38 cellular contexts compared by ENCODE assay signal in the genomic region with DNA sequence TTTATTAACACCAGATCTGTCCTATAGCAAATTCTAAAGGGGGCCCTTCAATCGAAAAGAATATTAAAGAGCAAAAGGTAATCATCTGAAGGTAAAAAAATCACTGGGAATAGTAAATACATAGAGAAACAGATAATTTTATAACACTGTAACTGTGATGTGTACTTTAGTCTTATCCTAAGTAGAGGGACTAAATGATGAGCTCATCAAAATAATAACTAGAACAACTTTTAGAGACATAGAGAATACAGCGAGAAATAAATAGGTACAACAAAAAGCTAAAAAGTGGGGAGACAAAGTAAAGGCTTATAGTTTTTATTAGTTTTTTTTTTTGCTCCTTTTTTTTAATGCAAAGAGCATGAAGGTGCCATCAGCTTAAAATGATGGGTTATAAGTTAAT. TPM values are rescaled to one million over a fixed set of nuclear protein-coding genes. Genes with fewer than 3 reads are reported as not detected.
"Had no signal": no experiment of that assay in that cellular context is flagged by ENCODE, and none has a peak within 500 bp of the region (broad histone marks: within the 10 kb centered on the region; RNA-seq: fewer than 3 reads in every experiment).

No MANE protein-coding gene starts in this region.

- H3K36me3 ChIP-seq: adrenal gland, brain microvascular endothelial cell, breast epithelium had no signal

- H3K27ac ChIP-seq: adrenal gland, body of pancreas, brain microvascular endothelial cell, breast epithelium, VCaP had no signal

- H3K4me3 ChIP-seq: adrenal gland, body of pancreas, breast epithelium had no signal

- FAIRE-seq: TTC549 had no signal

- H3K9me3 ChIP-seq: adrenal gland, body of pancreas, breast epithelium had no signal

- DNase-seq: activated B cell treated with CpG ODN at 0.5 μM for 24 hours; activated CD4-positive, alpha-beta memory T cell treated with anti-CD3 and anti-CD28 coated beads for 36 hours; activated CD4-positive, alpha-beta T cell treated with anti-CD3 and anti-CD28 coated beads for 4 hours; activated CD4-positive, alpha-beta T cell treated with anti-CD3 and anti-CD28 coated beads, Interleukin-2, amount 10 ng/mL, durations not matched to agents 24 days and 14 days; activated CD4-positive, alpha-beta T cell treated with anti-CD3 and anti-CD28 coated beads, Interleukin-2, amount 50 U/mL, for 1 hour; activated CD4-positive, alpha-beta T cell treated with anti-CD3 and anti-CD28 coated beads, Interleukin-2, amount 50 U/mL, for 4 hours; activated CD4-positive, CD25-positive, alpha-beta regulatory T cell treated with anti-CD3 and anti-CD28 coated beads, Interleukin-2, amount 50 U/mL, for 72 hours; activated CD8-positive, alpha-beta memory T cell treated with anti-CD3 and anti-CD28 coated beads, Interleukin-2, amount 50 U/mL, for 4 hours; activated CD8-positive, alpha-beta T cell treated with anti-CD3 and anti-CD28 coated beads for 36 hours; activated effector memory CD4-positive, alpha-beta T cell treated with anti-CD3 and anti-CD28 coated beads, Interleukin-2, amount 50 U/mL, for 16 hours; activated gamma-delta T cell treated with Interleukin-2 at 50 U/mL for 16 hours; activated naive CD4-positive, alpha-beta T cell; activated naive CD4-positive, alpha-beta T cell treated with anti-CD3 and anti-CD28 coated beads for 36 hours; activated naive CD4-positive, alpha-beta T cell treated with anti-CD3 and anti-CD28 coated beads, Interleukin-2, amount 50 U/mL, for 16 hours; activated naive CD8-positive, alpha-beta T cell treated with anti-CD3 and anti-CD28 coated beads for 36 hours; activated T-cell treated with anti-CD3 and anti-CD28 coated beads for 4 hours; activated T-cell treated with anti-CD3 and anti-CD28 coated beads, Interleukin-2, amount 50 U/mL, for 1 hour; activated T-cell treated with anti-CD3 and anti-CD28 coated beads, Interleukin-2, amount 50 U/mL, for 4 hours; activated T-cell treated with anti-CD3 and anti-CD28 coated beads, Interleukin-2, amount 50 U/mL, for 72 hours; adrenal gland; amniotic stem cell; aorta; body of pancreas; brain microvascular endothelial cell; central memory CD4-positive, alpha-beta T cell; T-helper 17 cell; T-helper 9 cell had no signal

- ATAC-seq: activated CD8-positive, alpha-beta T cell treated with anti-CD3 and anti-CD28 coated beads for 36 hours; activated naive CD4-positive, alpha-beta T cell treated with anti-CD3 and anti-CD28 coated beads, Interleukin-2, amount 50 U/mL, for 72 hours; activated T-cell treated with anti-CD3 and anti-CD28 coated beads, Interleukin-2, amount 50 U/mL, for 4 hours; activated T-cell treated with anti-CD3 and anti-CD28 coated beads, Interleukin-2, amount 50 U/mL, for 72 hours; activated T-helper 17 cell treated with anti-CD3 and anti-CD28 coated beads, Interleukin-2, amount 50 U/mL, for 72 hours; body of pancreas; T-helper 17 cell had no signal

- H3K27me3 ChIP-seq: body of pancreas, brain microvascular endothelial cell had no signal

- H3K4me1 ChIP-seq: adrenal gland, body of pancreas, breast epithelium had no signal

RNA-seq across cellular contexts. Expression of a gene that starts 17.3 kb away (rescaled TPM):
- total RNA-seq: activated B cell treated with CpG ODN at 0.5 μM for 24 hours; activated CD4-positive, alpha-beta memory T cell treated with anti-CD3 and anti-CD28 coated beads for 36 hours; activated CD4-positive, alpha-beta T cell treated with anti-CD3 and anti-CD28 coated beads, Interleukin-2, amount 10 ng/mL, durations not matched to agents 24 days and 14 days; activated CD8-positive, alpha-beta memory T cell treated with anti-CD3 and anti-CD28 coated beads for 36 hours; activated CD8-positive, alpha-beta T cell treated with anti-CD3 and anti-CD28 coated beads for 36 hours; activated naive CD4-positive, alpha-beta T cell treated with anti-CD3 and anti-CD28 coated beads for 36 hours; activated naive CD4-positive, alpha-beta T cell treated with anti-CD3 and anti-CD28 coated beads, Interleukin-2, amount 50 U/mL, for 72 hours; activated naive CD8-positive, alpha-beta T cell treated with anti-CD3 and anti-CD28 coated beads for 36 hours; activated T-cell treated with anti-CD3 and anti-CD28 coated beads, Interleukin-2, amount 50 U/mL, for 4 hours; activated T-cell treated with anti-CD3 and anti-CD28 coated beads, Interleukin-2, amount 50 U/mL, for 72 hours; activated T-helper 1 cell treated with anti-CD3 and anti-CD28 coated beads, Interleukin-12 subunit alpha, Interleukin-12 subunit beta, Interleukin-2, Interleukin-4 antibody, amounts not matched to agents 30 ng/mL and 10 ng/mL and 1 ng/mL, durations not matched to agents 14 hours and 24 hours and 36 hours; activated T-helper 17 cell treated with anti-CD3 and anti-CD28 coated beads, Interleukin-2, amount 50 U/mL, for 72 hours; adrenal gland; aorta; astrocyte; body of pancreas; breast epithelium; cardiac septum; cerebellum; T-helper 1 cell treated with Interleukin-12 subunit alpha and Interleukin-12 subunit beta and Interleukin-4 antibody, amounts not matched to agents 30 ng/mL and 1 ng/mL, for 36 hours; T-helper 17 cell had no signal
- polyA plus RNA-seq: adrenal gland, aorta had no signal

RNA-seq across cellular contexts. Expression of a gene that starts 43.7 kb away (rescaled TPM):
- total RNA-seq: activated B cell treated with CpG ODN at 0.5 μM for 24 hours; activated CD4-positive, alpha-beta memory T cell treated with anti-CD3 and anti-CD28 coated beads for 36 hours; activated CD4-positive, alpha-beta T cell treated with anti-CD3 and anti-CD28 coated beads, Interleukin-2, amount 10 ng/mL, durations not matched to agents 24 days and 14 days; activated CD8-positive, alpha-beta memory T cell treated with anti-CD3 and anti-CD28 coated beads for 36 hours; activated CD8-positive, alpha-beta T cell treated with anti-CD3 and anti-CD28 coated beads for 36 hours; activated naive CD4-positive, alpha-beta T cell treated with anti-CD3 and anti-CD28 coated beads for 36 hours; activated naive CD4-positive, alpha-beta T cell treated with anti-CD3 and anti-CD28 coated beads, Interleukin-2, amount 50 U/mL, for 72 hours; activated naive CD8-positive, alpha-beta T cell treated with anti-CD3 and anti-CD28 coated beads for 36 hours; activated T-cell treated with anti-CD3 and anti-CD28 coated beads, Interleukin-2, amount 50 U/mL, for 72 hours; activated T-helper 1 cell treated with anti-CD3 and anti-CD28 coated beads, Interleukin-12 subunit alpha, Interleukin-12 subunit beta, Interleukin-2, Interleukin-4 antibody, amounts not matched to agents 30 ng/mL and 10 ng/mL and 1 ng/mL, durations not matched to agents 14 hours and 24 hours and 36 hours; activated T-helper 17 cell treated with anti-CD3 and anti-CD28 coated beads, Interleukin-2, amount 50 U/mL, for 72 hours; aorta; astrocyte; cerebellum; T-helper 1 cell treated with Interleukin-12 subunit alpha and Interleukin-12 subunit beta and Interleukin-4 antibody, amounts not matched to agents 30 ng/mL and 1 ng/mL, for 36 hours; T-helper 17 cell had no signal
